Comparison of ENCODE assay signal across 22 cellular contexts in the genomic region with DNA sequence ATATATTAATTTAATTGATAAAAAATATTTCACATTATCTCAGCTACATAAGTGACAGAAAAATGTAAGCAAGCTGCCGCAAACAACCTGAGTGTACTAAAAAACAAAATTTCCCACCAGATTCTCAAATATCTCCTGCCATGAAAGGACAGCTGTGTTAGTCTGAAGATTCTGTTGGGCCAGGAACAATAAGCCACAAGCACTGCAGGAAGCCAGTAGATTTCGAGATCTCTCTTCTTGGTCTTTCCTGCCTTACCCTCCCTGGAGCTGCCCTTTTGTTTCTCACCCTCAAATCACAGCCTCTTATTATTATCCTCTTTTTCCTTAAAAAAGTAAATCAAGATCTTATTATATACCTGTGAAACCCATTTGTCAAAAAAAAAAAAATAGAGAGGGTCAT.
DNase-seq lines count a peak whose midpoint lies in the region; ATAC-seq and TF ChIP-seq lines count a peak whose summit lies in the region.
"Had no signal": no experiment of that assay in that cellular context is flagged by ENCODE, and none has a peak within 500 bp of the region (broad histone marks: within the 10 kb centered on the region; RNA-seq: fewer than 3 reads in every experiment).

No MANE protein-coding gene starts in this region.

- peak; percentile 19 for DNase-seq in LHCN-M2 (ENCODE audit: low read depth)
- DNase-seq in choroid plexus epithelial cell (ENCODE audit: low read depth), result peak; percentile 87
- DNase-seq in neural progenitor cell (ENCODE audit: low spot score), result peak; percentile 9
- DNase-seq in smooth muscle cell of the brain vasculature (ENCODE audit: low read depth, low spot score), result peak; percentile 72
- no peak for DNase-seq in GM13976 (ENCODE audit: low spot score)
- DNase-seq: AML-193; BE2C; CD4-positive, alpha-beta T cell; CD8-positive, alpha-beta memory T cell; DMS 273 treated with DMSO at 0.1 percent for 48 hours; DMS79; EL; GDM1; GOT3; HFFc6 had no signal

- in situ Hi-C loops in GM13976 (cut with MboI; ENCODE audit: low sequenced_read_pairs, unreplicated experiment), result no loop called here

- no peak overlapping the region for H3K9ac ChIP-seq in neural progenitor cell
- H3K9ac ChIP-seq: BLaER1 treated with 17β-estradiol and CSF1 and Interleukin-3, amounts not matched to agents 10 nM and 100 nM had no signal

- no peak overlapping the region for H3K4me3 Mint-ChIP-seq in neural progenitor cell
- H3K4me3 Mint-ChIP-seq: CD14-positive monocyte; CD4-positive, alpha-beta T cell; CD8-positive, alpha-beta memory T cell; HFFc6 had no signal

- no peaks in the 10 kb centered on the region for H3K9me3 ChIP-seq in neural progenitor cell (ENCODE audit: low read depth)
- H3K9me3 ChIP-seq: BE2C, HAP-1 had no signal

- peaks cover 9% of the 10 kb centered on the region for H3F3A ChIP-seq in neural progenitor cell (ENCODE audit: low read depth)

- H3K9me3 Mint-ChIP-seq in neural progenitor cell, result peaks cover 14% of the 10 kb centered on the region
- H3K9me3 Mint-ChIP-seq: CD4-positive, alpha-beta T cell had no signal

- no peak overlapping the region for H3K27ac Mint-ChIP-seq in neural progenitor cell
- H3K27ac Mint-ChIP-seq: CD14-positive monocyte; CD4-positive, alpha-beta T cell; CD8-positive, alpha-beta memory T cell; HFFc6 had no signal

- H3K79me2 ChIP-seq in neural progenitor cell (ENCODE audit: low read depth), result no peaks in the 10 kb centered on the region

- H3K4me3 ChIP-seq in choroid plexus epithelial cell (ENCODE audit: low read depth, low read length), result no peak overlapping the region
- H3K4me3 ChIP-seq in neural progenitor cell, result no peak overlapping the region
- H3K4me3 ChIP-seq: BLaER1 treated with 17β-estradiol and CSF1 and Interleukin-3, amounts not matched to agents 10 nM and 100 nM; GM12878; HAP-1 had no signal

- no peaks in the 10 kb centered on the region for H3K27me3 Mint-ChIP-seq in neural progenitor cell (ENCODE audit: insufficient read depth, low read depth)

- ATAC-seq in HG03097 (IDR thresholded peaks at IDR 0.05; ENCODE audit: low FRiP score, unreplicated experiment), result no peak
- no peak for ATAC-seq in HG02610 (IDR thresholded peaks at IDR 0.05; ENCODE audit: unreplicated experiment)
- ATAC-seq: GM12878 had no signal

- no peaks in the 10 kb centered on the region for H3K36me3 ChIP-seq in neural progenitor cell
- H3K36me3 ChIP-seq: BE2C; BLaER1 treated with 17β-estradiol and CSF1 and Interleukin-3, amounts not matched to agents 10 nM and 100 nM; HAP-1 had no signal

- peak overlapping the region; percentile 36 for H3K4me2 ChIP-seq in neural progenitor cell

- H3K4me1 Mint-ChIP-seq in neural progenitor cell, result peaks cover 45% of the 10 kb centered on the region
- H3K4me1 Mint-ChIP-seq: CD14-positive monocyte; CD8-positive, alpha-beta memory T cell had no signal

- H3K27ac ChIP-seq in neural progenitor cell, result no peak overlapping the region
- H3K27ac ChIP-seq: 22Rv1 had no signal

- H3K4me1 ChIP-seq in neural progenitor cell, result peaks cover 30% of the 10 kb centered on the region
- H3K4me1 ChIP-seq: BE2C had no signal

- no peaks in the 10 kb centered on the region for H3K36me3 Mint-ChIP-seq in neural progenitor cell
- H3K36me3 Mint-ChIP-seq: CD14-positive monocyte; CD8-positive, alpha-beta memory T cell had no signal

- TF ChIP-seq CTCF in choroid plexus epithelial cell (conservative IDR thresholded peaks at IDR 0.05; ENCODE audit: low read depth, low read length) (no peak), neural progenitor cell (IDR thresholded peaks at IDR 0.05) (no peak), GM13976 (IDR thresholded peaks at IDR 0.05; ENCODE audit: borderline replicate concordance, control extremely low read depth, extremely low read depth, insufficient read depth, missing control alignments) (no peak)

- no peaks in the 10 kb centered on the region for H4K20me1 ChIP-seq in neural progenitor cell (ENCODE audit: low read depth)

- H2AFZ ChIP-seq in neural progenitor cell (replicated peaks), result no peak overlapping the region

- H3K27me3 ChIP-seq in neural progenitor cell, result no peaks in the 10 kb centered on the region
- H3K27me3 ChIP-seq: BE2C had no signal
